In genomic region chr1:3942416-3943122, GRCh38 we compare ENCODE assay signal across 1 cellular context.
TF ChIP-seq lines count a peak whose summit lies in the region.

No MANE protein-coding gene starts in this region.

TF ChIP-seq in SK-N-SH treated with all-trans-retinoic acid at 6 μM for 48 hours, 23 proteins besides CTCF, POLR2A, EP300 and RAD21 (continued from another document):
- TF ChIP-seq CSRNP3 (CRISPR knock-in tag; IDR thresholded peaks at IDR 0.05) (no peak), PATZ1 (CRISPR knock-in tag; IDR thresholded peaks at IDR 0.05; ENCODE audit: borderline replicate concordance) (no peak), SNAI2 (CRISPR knock-in tag; IDR thresholded peaks at IDR 0.05) (no peak), POU6F1 (CRISPR knock-in tag; IDR thresholded peaks at IDR 0.05; ENCODE audit: borderline replicate concordance, low read depth) (no peak), ZNF8 (CRISPR knock-in tag; IDR thresholded peaks at IDR 0.05) (no peak)
